In the genomic region with DNA sequence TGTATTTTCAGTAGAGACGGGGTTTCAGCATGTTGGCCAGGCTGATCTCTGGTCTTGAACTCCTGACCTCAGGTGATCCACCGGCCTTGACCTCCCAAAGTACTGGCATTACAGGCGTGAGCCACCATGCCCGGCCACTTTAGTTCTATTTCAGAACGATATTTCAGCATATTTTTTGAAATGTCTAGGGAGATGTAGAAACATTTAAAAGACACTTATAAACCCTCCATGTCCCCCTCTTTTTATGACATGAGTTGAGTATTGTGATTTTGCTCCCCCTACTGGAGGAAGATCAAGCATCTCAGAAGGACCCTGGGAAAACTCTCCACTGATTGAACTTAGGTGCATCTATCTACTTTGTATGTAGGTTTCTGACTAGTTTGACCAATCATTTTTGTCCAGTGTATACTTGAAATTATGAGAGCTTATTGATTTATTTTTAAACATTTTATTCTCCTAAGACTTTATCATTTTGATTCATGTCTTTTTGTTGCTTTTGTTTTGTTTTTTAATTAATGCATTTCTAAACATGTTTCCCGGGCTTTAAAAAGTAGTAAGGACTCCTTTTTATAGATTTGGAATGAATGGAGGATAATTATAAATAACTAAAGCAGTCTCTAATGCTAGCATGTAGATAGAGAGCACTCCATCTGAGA, we compare ENCODE assay signal across 8 cellular contexts.
DNase-seq lines count a peak whose midpoint lies in the region; ATAC-seq and TF ChIP-seq lines count a peak whose summit lies in the region.

No MANE protein-coding gene starts in this region.

- H2BK12ac ChIP-seq in mesenchymal stem cell (ENCODE audit: low read length in 2 of 2): no peak overlapping the region

- H3K4me2 ChIP-seq in OCI-LY1 (ENCODE audit: low read length) (no peak overlapping the region), mesenchymal stem cell (ENCODE audit: low read length, poor library complexity, severe bottlenecking) (no peak overlapping the region)

- H3K27me3 ChIP-seq in OCI-LY1 (ENCODE audit: insufficient read depth, low read length) (no peaks in the 10 kb centered on the region), mesenchymal stem cell (ENCODE audit: control insufficient read depth in 1 of 2, insufficient read depth in 1 of 2, low read length in 2 of 2) (no peaks in the 10 kb centered on the region)

- H3K27ac Mint-ChIP-seq in activated T-helper 2 cell treated with anti-CD3 and anti-CD28 coated beads, Interferon-gamma antibody, Interleukin-2, Interleukin-4, amounts not matched to agents 10 μg/mL and 5 μg/mL and 100 μg/mL, durations not matched to agents 14 hours and 24 hours and 36 hours: no peak overlapping the region

- H3K9me3 Mint-ChIP-seq in activated T-helper 2 cell treated with anti-CD3 and anti-CD28 coated beads, Interferon-gamma antibody, Interleukin-2, Interleukin-4, amounts not matched to agents 10 μg/mL and 5 μg/mL and 100 μg/mL, durations not matched to agents 14 hours and 24 hours and 36 hours: no peaks in the 10 kb centered on the region

- H2AFZ ChIP-seq in OCI-LY1 (ENCODE audit: low read length) (no peak overlapping the region), mesenchymal stem cell (ENCODE audit: low read depth, low read length) (no peak overlapping the region)

- H3K9me3 ChIP-seq in OCI-LY1 (ENCODE audit: low read length): no peaks in the 10 kb centered on the region
- no peaks in the 10 kb centered on the region for H3K9me3 ChIP-seq in mesenchymal stem cell (ENCODE audit: control insufficient read depth, low read length)

- peaks cover 2% of the 10 kb centered on the region for H3K4me1 Mint-ChIP-seq in activated T-helper 2 cell treated with anti-CD3 and anti-CD28 coated beads, Interferon-gamma antibody, Interleukin-2, Interleukin-4, amounts not matched to agents 10 μg/mL and 5 μg/mL and 100 μg/mL, durations not matched to agents 14 hours and 24 hours and 36 hours (ENCODE audit: low read depth)

- peaks cover 32% of the 10 kb centered on the region for H3K79me2 ChIP-seq in OCI-LY1 (ENCODE audit: insufficient read depth, low read length)

- no peak overlapping the region for H2BK120ac ChIP-seq in mesenchymal stem cell (ENCODE audit: low read depth, low read length)

- no peak overlapping the region for H2AK5ac ChIP-seq in mesenchymal stem cell (ENCODE audit: low read length, severe bottlenecking)

- intact Hi-C loops in activated T-helper 2 cell treated with anti-CD3 and anti-CD28 coated beads, Interferon-gamma antibody, Interleukin-2, Interleukin-4, amounts not matched to agents 10 μg/mL and 5 μg/mL and 100 μg/mL, durations not matched to agents 14 hours and 24 hours and 36 hours (cut with micrococcal nuclease): loop anchor here (1.0 kb wide), 1 partner anchor 106 kb away; the partner anchor contains the start of gene CHD9

- H3K4ac ChIP-seq in mesenchymal stem cell (ENCODE audit: low read depth in 1 of 2, low read length in 2 of 2): no peak overlapping the region

- no peak overlapping the region for H4K8ac ChIP-seq in mesenchymal stem cell (ENCODE audit: low read length)

- H3K79me1 ChIP-seq in mesenchymal stem cell (replicated peaks; ENCODE audit: low read length, poor library complexity, severe bottlenecking): peaks cover 19% of the 10 kb centered on the region

- H3K9ac ChIP-seq in OCI-LY1 (ENCODE audit: low read length): no peak overlapping the region
- no peak overlapping the region for H3K9ac ChIP-seq in mesenchymal stem cell (ENCODE audit: low read length)

- peak; percentile 78 for TF ChIP-seq CTCF in OCI-LY1 (IDR thresholded peaks at IDR 0.05; ENCODE audit: low read length)

- H3K9me2 ChIP-seq in OCI-LY1 (ENCODE audit: low read depth, low read length): no peaks in the 10 kb centered on the region

- H3K4me1 ChIP-seq in OCI-LY1 (ENCODE audit: insufficient read depth, low read length, severe bottlenecking) (no peaks in the 10 kb centered on the region), mesenchymal stem cell (ENCODE audit: control insufficient read depth, insufficient read depth, low read depth, low read length) (no peaks in the 10 kb centered on the region)

- no peak overlapping the region for H3K14ac ChIP-seq in mesenchymal stem cell (ENCODE audit: low read length in 2 of 2)

- H3K36me3 Mint-ChIP-seq in activated T-helper 2 cell treated with anti-CD3 and anti-CD28 coated beads, Interferon-gamma antibody, Interleukin-2, Interleukin-4, amounts not matched to agents 10 μg/mL and 5 μg/mL and 100 μg/mL, durations not matched to agents 14 hours and 24 hours and 36 hours (ENCODE audit: low read depth): peaks cover 19% of the 10 kb centered on the region

- H3K4me3 ChIP-seq in OCI-LY1 (ENCODE audit: low read depth, low read length, poor library complexity, severe bottlenecking) (no peak overlapping the region), mesenchymal stem cell (ENCODE audit: insufficient read depth in 1 of 2, low read depth in 1 of 2, low read length in 2 of 2) (no peak overlapping the region)

- no peak overlapping the region for H4K91ac ChIP-seq in mesenchymal stem cell (ENCODE audit: low read length)

- H2BK15ac ChIP-seq in mesenchymal stem cell (ENCODE audit: low read depth, poor library complexity, severe bottlenecking): no peak overlapping the region

- H3K27me3 Mint-ChIP-seq in activated T-helper 2 cell treated with anti-CD3 and anti-CD28 coated beads, Interferon-gamma antibody, Interleukin-2, Interleukin-4, amounts not matched to agents 10 μg/mL and 5 μg/mL and 100 μg/mL, durations not matched to agents 14 hours and 24 hours and 36 hours (ENCODE audit: low read depth): no peaks in the 10 kb centered on the region

- no peak overlapping the region for H3K4me3 Mint-ChIP-seq in activated T-helper 2 cell treated with anti-CD3 and anti-CD28 coated beads, Interferon-gamma antibody, Interleukin-2, Interleukin-4, amounts not matched to agents 10 μg/mL and 5 μg/mL and 100 μg/mL, durations not matched to agents 14 hours and 24 hours and 36 hours (ENCODE audit: low read depth)

- no peak overlapping the region for H2BK5ac ChIP-seq in mesenchymal stem cell (ENCODE audit: low read depth, low read length, poor library complexity, severe bottlenecking)

- no peaks in the 10 kb centered on the region for H4K20me1 ChIP-seq in OCI-LY1 (ENCODE audit: insufficient read depth, low read length)

- H3K23ac ChIP-seq in mesenchymal stem cell (ENCODE audit: low read length in 2 of 2): no peak overlapping the region

- 96% methylated on average over 3 of the region's 6 CpGs for WGBS in mesenchymal stem cell

- DNase-seq in 8988T (peak; percentile 13), EL (peak; percentile 60), dedifferentiated amniotic fluid mesenchymal stem cell (ENCODE audit: extremely low spot score) (peak; percentile 32), mesenchymal stem cell (peak; percentile 75)
- no peak for DNase-seq in activated T-helper 2 cell treated with anti-CD3 and anti-CD28 coated beads, Interferon-gamma antibody, Interleukin-2, Interleukin-4, amounts not matched to agents 10 μg/mL and 5 μg/mL and 100 μg/mL, durations not matched to agents 14 hours and 24 hours and 36 hours (ENCODE audit: low spot score)

- H3F3A ChIP-seq in OCI-LY1 (ENCODE audit: insufficient read depth, low read length): no peaks in the 10 kb centered on the region

- no peak overlapping the region for H3K18ac ChIP-seq in mesenchymal stem cell (ENCODE audit: low read depth in 1 of 2, low read length in 2 of 2)

- ATAC-seq in HG02885 (IDR thresholded peaks at IDR 0.05; ENCODE audit: poor library complexity, unreplicated experiment) (peak; percentile 68), HG02970 (IDR thresholded peaks at IDR 0.05; ENCODE audit: low FRiP score, unreplicated experiment) (no peak)

- no peak overlapping the region for H3K27ac ChIP-seq in OCI-LY1 (ENCODE audit: low read depth, low read length, poor library complexity, severe bottlenecking)
- no peak overlapping the region for H3K27ac ChIP-seq in mesenchymal stem cell (ENCODE audit: low read length, poor library complexity, severe bottlenecking)

- peaks cover 33% of the 10 kb centered on the region for H3K36me3 ChIP-seq in OCI-LY1 (ENCODE audit: insufficient read depth, low read length)
- H3K36me3 ChIP-seq in mesenchymal stem cell (ENCODE audit: control insufficient read depth in 1 of 2, insufficient read depth in 2 of 2, low read depth in 1 of 2, low read length in 2 of 2): peaks cover 4 to 66% of the 10 kb centered on the region in 2 experiments
